ENCODE assay signal across 10 cellular contexts in genomic region chr9:25678147-25678666, GRCh38. TPM values are rescaled to one million over a fixed set of nuclear protein-coding genes. Genes with fewer than 3 reads are reported as not detected.
DNase-seq lines count a peak whose midpoint lies in the region; ATAC-seq, FAIRE-seq and TF ChIP-seq lines count a peak whose summit lies in the region.
"Had no signal": no experiment of that assay in that cellular context is flagged by ENCODE, and none has a peak within 500 bp of the region (broad histone marks: within the 10 kb centered on the region; RNA-seq: fewer than 3 reads in every experiment).

Gene TUSC1, minus strand, starts transcription at chr9:25678444. Its CDS starts 132 bp downstream, at chr9:25678312.

- H3K36me3 ChIP-seq in small intestine (ENCODE audit: control insufficient read depth in 2 of 2, insufficient read depth in 2 of 2, low read length in 2 of 2) = no peaks in the 10 kb centered on the region

- no peak for ATAC-seq in GM21447 (IDR thresholded peaks at IDR 0.05; ENCODE audit: unreplicated experiment)

- peak; percentile 10 for DNase-seq in activated CD4-positive, alpha-beta T cell treated with anti-CD3 and anti-CD28 coated beads for 48 hours
- no peak for DNase-seq in activated CD4-positive, alpha-beta T cell treated with anti-CD3 and anti-CD28 coated beads for 1 hour
- peak in 1 of 2 experiments; percentile 1 for DNase-seq in HL-60 (ENCODE audit: low read depth in 1 of 2, low spot score in 1 of 2)
- DNase-seq in RPMI7951 (ENCODE audit: low read depth) = peak; percentile 86
- peak; percentile 95 for DNase-seq in coronary artery (ENCODE audit: low spot score)
- DNase-seq in islet precursor cell = peak; percentile 82
- DNase-seq in small intestine = peak; percentile 77

- no peaks in the 10 kb centered on the region for H3K9me3 ChIP-seq in small intestine (ENCODE audit: control insufficient read depth, low read depth)

- TF ChIP-seq CTCF in HL-60 (IDR thresholded peaks at IDR 0.05; ENCODE audit: insufficient read depth, low read length) = no peak
- TF ChIP-seq CTCF in coronary artery (IDR thresholded peaks at IDR 0.05) = no peak

- H3K4me1 ChIP-seq in small intestine (ENCODE audit: control insufficient read depth in 2 of 2, insufficient read depth in 1 of 2, low read depth in 1 of 2, low read length in 1 of 2) = no peaks in the 10 kb centered on the region

- FAIRE-seq in small intestine (lab: Jason Lieb, UNC) = no peak
- FAIRE-seq: colon had no signal

- H3K4me3 ChIP-seq in HL-60 (replicated peaks; ENCODE audit: insufficient read depth, low read length) (peak within 1 kb of the TSS; percentile 29), coronary artery (peak within 1 kb of the TSS; percentile 79), small intestine (ENCODE audit: low read depth in 1 of 2, low read length in 2 of 2) (peak within 1 kb of the TSS; percentile 63 to 74)

- H3K27ac ChIP-seq in HL-60 (replicated peaks) (no peak within 1 kb of the TSS), coronary artery (peak within 1 kb of the TSS; percentile 97 to 98), small intestine (ENCODE audit: low read depth in 1 of 2, low read length in 1 of 2) (peak within 1 kb of the TSS; percentile 96 to 98)

- 1 to 4% (median 2%) methylated on average over 21 to 57 of the region's 57 CpGs for WGBS in small intestine, 3 donors

- no peaks in the 10 kb centered on the region for H3K27me3 ChIP-seq in HL-60 (ENCODE audit: insufficient read depth, poor library complexity, severe bottlenecking)
- H3K27me3 ChIP-seq in small intestine (ENCODE audit: control insufficient read depth in 2 of 2, insufficient read depth in 2 of 2, low read length in 2 of 2) = no peaks in the 10 kb centered on the region

RNA-seq across cellular contexts. Expression of gene TUSC1, which starts in this region (rescaled TPM):
- total RNA-seq in RPMI7951 (2014; rRNA removed; shearing (Covaris generic)) = 7.7 and 8.5 TPM in 2 replicates
- 10 to 100 TPM in 1 of 3 donors, 1 to 10 TPM in 2; 7.8 to 12.2 (median 8.3) TPM for polyA plus RNA-seq in small intestine
- total RNA-seq: CD8-positive, alpha-beta memory T cell had no signal
- polyA plus RNA-seq: CD8-positive, alpha-beta memory T cell had no signal

Comparison
In these comparisons a context has a peak if more than half of its experiments do, and no peak if none do; other contexts are left out.
1. H3K4me3 ChIP-seq: peak in every context shown above with its lines; median percentile 79 in coronary artery; 68 in small intestine; 29 in HL-60.